ENCODE assay signal across 25 cellular contexts in the genomic region with DNA sequence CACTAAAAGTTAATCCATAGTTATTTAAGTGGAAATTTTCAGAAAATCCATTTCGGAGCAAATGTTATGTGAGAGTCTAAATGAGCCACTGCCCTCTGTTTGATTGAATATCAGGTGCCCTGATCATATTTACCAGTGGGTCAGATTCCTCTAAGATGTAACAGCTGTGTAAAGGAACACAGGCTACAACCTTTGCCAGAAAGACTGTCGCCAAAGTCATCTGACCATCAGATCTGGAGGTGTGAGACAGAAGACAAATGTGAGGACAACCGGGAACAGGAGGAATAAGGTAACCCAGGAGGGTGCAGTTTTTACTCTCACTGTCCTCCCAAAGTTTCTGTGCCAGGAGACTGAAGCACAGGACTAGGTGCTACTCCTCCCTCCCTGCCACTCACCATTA.
"Had no signal": no experiment of that assay in that cellular context is flagged by ENCODE, and none has a peak within 500 bp of the region (broad histone marks: within the 10 kb centered on the region; RNA-seq: fewer than 3 reads in every experiment).

No MANE protein-coding gene starts in this region.

- H3K36me3 ChIP-seq: adrenal gland, brain microvascular endothelial cell, left lung, lower lobe of right lung, neutrophil, sigmoid colon, suprapubic skin, tibial artery had no signal

- DNase-seq: activated CD4-positive, alpha-beta T cell treated with anti-CD3 and anti-CD28 coated beads for 48 hours; activated CD4-positive, alpha-beta T cell treated with anti-CD3 and anti-CD28 coated beads, Interleukin-2, amount 50 U/mL, for 48 hours; activated CD8-positive, alpha-beta memory T cell treated with anti-CD3 and anti-CD28 coated beads for 24 hours; activated effector memory CD4-positive, alpha-beta T cell treated with Interleukin-2 at 50 U/mL for 16 hours; activated naive CD4-positive, alpha-beta T cell treated with anti-CD3 and anti-CD28 coated beads for 36 hours; activated naive CD8-positive, alpha-beta T cell treated with anti-CD3 and anti-CD28 coated beads for 36 hours; adrenal gland; brain microvascular endothelial cell; dorsolateral prefrontal cortex; effector memory CD4-positive, alpha-beta T cell; glutamatergic neuron; left lung; lower lobe of right lung; mesenchymal stem cell; naive thymus-derived CD8-positive, alpha-beta T cell; psoas muscle; sigmoid colon; small intestine; stimulated activated CD4-positive, alpha-beta T cell treated with anti-CD3 and anti-CD28 coated beads, Interleukin-4, amount 100 ng/mL, for 24 hours; stimulated activated naive CD4-positive, alpha-beta T cell; tibial artery had no signal

- H3K27ac ChIP-seq: adrenal gland, brain microvascular endothelial cell, coronary artery, dorsolateral prefrontal cortex, left lung, lower lobe of right lung, neutrophil, psoas muscle, sigmoid colon, suprapubic skin, tibial artery had no signal

- H3K27me3 ChIP-seq: adrenal gland, brain microvascular endothelial cell, dorsolateral prefrontal cortex, left lung, neutrophil, sigmoid colon, suprapubic skin, tibial artery had no signal

- H3K4me1 ChIP-seq: adrenal gland, left lung, lower lobe of right lung, psoas muscle, sigmoid colon, suprapubic skin, tibial artery had no signal

- ATAC-seq: activated CD4-positive, CD25-positive, alpha-beta regulatory T cell treated with anti-CD3 and anti-CD28 coated beads, Interleukin-2, amount 50 U/mL, for 24 hours; left lung; lower lobe of right lung; naive thymus-derived CD8-positive, alpha-beta T cell had no signal

- H3K9me3 ChIP-seq: adrenal gland, left lung, lower lobe of right lung, neutrophil, psoas muscle, sigmoid colon, suprapubic skin, tibial artery had no signal

- H3K4me3 ChIP-seq: adrenal gland, coronary artery, dorsolateral prefrontal cortex, left lung, lower lobe of right lung, psoas muscle, sigmoid colon, suprapubic skin, tibial artery had no signal
